12 cellular contexts compared by ENCODE assay signal in the genomic region with DNA sequence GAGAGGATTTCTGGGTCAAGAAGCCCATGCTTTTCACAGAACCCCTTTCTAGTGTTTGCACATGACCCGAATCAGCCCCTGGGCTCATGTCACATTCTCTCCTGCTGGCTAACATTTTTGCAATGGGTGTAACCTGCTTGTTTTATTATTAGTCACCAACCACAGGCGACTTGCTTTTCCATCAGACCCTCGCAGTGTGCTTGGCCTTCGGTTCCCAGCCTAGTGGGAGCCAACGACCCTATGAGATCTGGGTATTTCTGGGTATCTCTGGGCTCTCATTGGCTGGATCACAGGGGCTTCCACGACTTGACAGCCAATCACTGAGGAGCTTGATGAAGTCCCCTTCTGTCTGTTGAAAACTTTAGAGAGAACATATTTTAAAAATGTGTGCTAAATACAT. TPM values are rescaled to one million over a fixed set of nuclear protein-coding genes. Genes with fewer than 3 reads are reported as not detected.
DNase-seq lines count a peak whose midpoint lies in the region; ATAC-seq and TF ChIP-seq lines count a peak whose summit lies in the region.
"Had no signal": no experiment of that assay in that cellular context is flagged by ENCODE, and none has a peak within 500 bp of the region (broad histone marks: within the 10 kb centered on the region; RNA-seq: fewer than 3 reads in every experiment).

No MANE protein-coding gene starts in this region.

- H4K8ac ChIP-seq in IMR-90 (ENCODE audit: low read depth in 2 of 2, low read length in 2 of 2), result peak overlapping the region; percentile 85 to 90

- H4K91ac ChIP-seq in IMR-90 (ENCODE audit: insufficient read depth, low read depth, low read length), result peak overlapping the region; percentile 99

- H3K27me3 ChIP-seq in IMR-90 (ENCODE audit: control insufficient read depth, insufficient read depth, low read length) (no peaks in the 10 kb centered on the region), mammary epithelial cell (ENCODE audit: insufficient read depth, low read length) (no peaks in the 10 kb centered on the region)

- H2BK5ac ChIP-seq in IMR-90 (ENCODE audit: low read depth, low read length, poor library complexity, severe bottlenecking), result peak overlapping the region; percentile 85

- peak overlapping the region; percentile 98 for H3K4ac ChIP-seq in IMR-90 (ENCODE audit: low read depth, low read length)

- no peak for TF ChIP-seq POLR2A in IMR-90 (IDR thresholded peaks at IDR 0.05; ENCODE audit: low read depth, low read length)

- peaks cover 17% of the 10 kb centered on the region for H3K9me1 ChIP-seq in IMR-90 (ENCODE audit: insufficient read depth, low read length)

- no peak overlapping the region for H3K4me3 Mint-ChIP-seq in endothelial cell (ENCODE audit: unreplicated experiment)
- H3K4me3 Mint-ChIP-seq: stimulated activated naive CD8-positive, alpha-beta T cell treated with anti-CD3 and anti-CD28 coated beads, Interleukin-15, amount 100 ng/mL, for 72 hours had no signal

- H2AK9ac ChIP-seq in IMR-90 (replicated peaks; ENCODE audit: low read depth, low read length, poor library complexity), result no peak overlapping the region

- peak overlapping the region; percentile 96; the same call in 1 of the 2 replicates for H3K23ac ChIP-seq in IMR-90 (ENCODE audit: low read depth, low read length)

- no peaks in the 10 kb centered on the region for H3K79me2 ChIP-seq in mammary epithelial cell (ENCODE audit: insufficient read depth, low read length)

- H3K4me3 ChIP-seq in IMR-90 (ENCODE audit: insufficient read depth, low read depth, low read length) (no peak overlapping the region), mammary epithelial cell (replicated peaks in 1 of 3; ENCODE audit: insufficient read depth in 1 of 3, low read depth in 2 of 3, low read length in 3 of 3) (no peak overlapping the region)

- no TSS peak for BruUV-seq in IMR-90 (replicated peaks; lab: Mats Ljungman, UMichigan)
- no TSS peak for BruUV-seq in mammary epithelial cell (replicated peaks; lab: Mats Ljungman, UMichigan)

- H3K36me3 ChIP-seq in IMR-90 (ENCODE audit: control insufficient read depth, insufficient read depth, low read length) (no peaks in the 10 kb centered on the region), mammary epithelial cell (ENCODE audit: insufficient read depth, low read length) (no peaks in the 10 kb centered on the region)

- peak overlapping the region; percentile 87 for H3K27ac ChIP-seq in IMR-90 (ENCODE audit: insufficient read depth, low read length)
- H3K27ac ChIP-seq in mammary epithelial cell (ENCODE audit: insufficient read depth, low read depth, low read length), result peak overlapping the region; percentile 37

- no peak overlapping the region for H3K4me2 ChIP-seq in IMR-90 (ENCODE audit: low read depth, low read length)
- peak overlapping the region; percentile 28 for H3K4me2 ChIP-seq in mammary epithelial cell (ENCODE audit: insufficient read depth, low read depth, low read length)

- TF ChIP-seq CTCF in IMR-90 (conservative IDR thresholded peaks at IDR 0.05; ENCODE audit: low read depth, low read length), result no peak
- TF ChIP-seq CTCF in mammary epithelial cell (conservative IDR thresholded peaks at IDR 0.05 in 1 of 2, IDR thresholded peaks at IDR 0.05 in 1 of 2; ENCODE audit: extremely low read depth in 1 of 2, insufficient read depth in 1 of 2, low read depth in 1 of 2, low read length in 2 of 2), result no peak
- no peak for TF ChIP-seq CTCF in endothelial cell (IDR thresholded peaks at IDR 0.05; ENCODE audit: unreplicated experiment)

- DNase-seq in AG08395 (ENCODE audit: low spot score) (peak; percentile 96), IMR-90 (peak; percentile 91), mammary epithelial cell (peak; percentile 73), myocyte (ENCODE audit: low read depth) (peak; percentile 88), endothelial cell (ENCODE audit: low spot score) (no peak), NK-92 (lab: John Stamatoyannopoulos, UW; ENCODE audit: unreplicated experiment) (no peak), NCI-H774 (lab: John Stamatoyannopoulos, UW) (no peak)
- DNase-seq: activated effector memory CD4-positive, alpha-beta T cell treated with anti-CD3 and anti-CD28 coated beads, Interleukin-2, amount 50 U/mL, for 16 hours; mesendoderm; MV-4-11; stimulated activated naive CD8-positive, alpha-beta T cell treated with anti-CD3 and anti-CD28 coated beads, Interleukin-15, amount 100 ng/mL, for 72 hours had no signal

- H3K79me1 ChIP-seq in IMR-90 (ENCODE audit: low read depth in 1 of 2, low read length in 2 of 2), result no peaks in the 10 kb centered on the region

- H3K4me1 ChIP-seq in IMR-90 (ENCODE audit: control insufficient read depth, insufficient read depth, low read length) (peaks cover 26% of the 10 kb centered on the region), mammary epithelial cell (ENCODE audit: insufficient read depth, low read length) (peaks cover 44% of the 10 kb centered on the region)

- peak overlapping the region; percentile 98 for H2BK120ac ChIP-seq in IMR-90 (ENCODE audit: low read depth, low read length)

- H3K36me3 Mint-ChIP-seq in endothelial cell (ENCODE audit: low read depth, unreplicated experiment), result no peaks in the 10 kb centered on the region

- H3K9me3 ChIP-seq in IMR-90 (ENCODE audit: control insufficient read depth, insufficient read depth, low read length) (0 out of 2 replicates have a peak, but pooled peaks cover 3% of the 10 kb centered on the region), mammary epithelial cell (replicated peaks; ENCODE audit: insufficient read depth, low read length) (peaks cover 7% of the 10 kb centered on the region)

- peak overlapping the region; percentile 42; the same call in 1 of the 2 replicates for H4K5ac ChIP-seq in IMR-90 (ENCODE audit: low read depth, low read length)

- CTCF ChIA-PET in IMR-90 (lab: Yijun Ruan, JAX), result interaction anchor here (1.0 kb wide), 1 partner anchor 44 kb away, joined by 3 read pairs; no protein-coding TSS in a partner anchor
- CTCF ChIA-PET in mammary epithelial cell (lab: Charles Lee; ENCODE audit: low non-redundant PET), result no interaction called here

- no peak for TF ChIP-seq RAD21 in IMR-90 (IDR thresholded peaks at IDR 0.05; ENCODE audit: low read length)

- H4K20me1 ChIP-seq in IMR-90 (ENCODE audit: insufficient read depth, low read length) (no peaks in the 10 kb centered on the region), mammary epithelial cell (ENCODE audit: insufficient read depth, low read length) (no peaks in the 10 kb centered on the region)

- H3K56ac ChIP-seq in IMR-90 (ENCODE audit: extremely low read depth, insufficient read depth, low read length), result peak overlapping the region; percentile 80; the same call in 1 of the 2 replicates

- H2BK20ac ChIP-seq in IMR-90 (ENCODE audit: low read depth, low read length), result peak overlapping the region; percentile 99

- H3K14ac ChIP-seq in IMR-90 (replicated peaks; ENCODE audit: low read depth, low read length), result peak overlapping the region; percentile 83

- H3K4me1 Mint-ChIP-seq in endothelial cell (ENCODE audit: unreplicated experiment), result peaks cover 19% of the 10 kb centered on the region

- peak; percentile 69 for ATAC-seq in IMR-90 (ENCODE audit: low read depth)
- no peak for ATAC-seq in HG03108 (IDR thresholded peaks at IDR 0.05; ENCODE audit: unreplicated experiment)
- ATAC-seq: stimulated activated naive CD8-positive, alpha-beta T cell treated with anti-CD3 and anti-CD28 coated beads, Interleukin-15, amount 100 ng/mL, for 72 hours had no signal

- H3K9me3 Mint-ChIP-seq in endothelial cell (ENCODE audit: unreplicated experiment), result no peaks in the 10 kb centered on the region

- intact Hi-C loops in IMR-90 (cut with micrococcal nuclease) (no loop called here), mammary epithelial cell (cut with micrococcal nuclease) (no loop called here)

- WGBS in IMR-90 (ENCODE audit: extremely low coverage in 2 of 2, insufficient read length in 1 of 2), 2 experiments, result no CpG with 5 or more reads among the region's 6 CpGs
- WGBS in mammary epithelial cell (ENCODE audit: low coverage, missing lambda C conversion rate), result 44% methylated on average over 5 of the region's 6 CpGs

- no peak overlapping the region for H3K9ac ChIP-seq in IMR-90 (ENCODE audit: low read depth, low read length)
- H3K9ac ChIP-seq in mammary epithelial cell (ENCODE audit: insufficient read depth, low read length), result no peak overlapping the region

- H3K27ac Mint-ChIP-seq in endothelial cell (ENCODE audit: unreplicated experiment), result no peak overlapping the region
- H3K27ac Mint-ChIP-seq: stimulated activated naive CD8-positive, alpha-beta T cell treated with anti-CD3 and anti-CD28 coated beads, Interleukin-15, amount 100 ng/mL, for 72 hours had no signal

- H2AFZ ChIP-seq in IMR-90 (replicated peaks; ENCODE audit: low read length, poor library complexity), result peak overlapping the region; percentile 37
- H2AFZ ChIP-seq in mammary epithelial cell (ENCODE audit: low read depth, low read length), result no peak overlapping the region

- dilution Hi-C loops in IMR-90 (cut with HindIII; ENCODE audit: low sequenced_read_pairs, unreplicated experiment) (no loop called here), mammary epithelial cell (cut with HindIII; ENCODE audit: low sequenced_read_pairs) (no loop called here)

- in situ Hi-C loops in IMR-90 (cut with MboI; ENCODE audit: low sequenced_read_pairs) (no loop called here), mammary epithelial cell (cut with MboI; ENCODE audit: low sequenced_read_pairs in 2 of 2) (no loop called here)

- peak overlapping the region; percentile 40; the same call in 1 of the 2 replicates for H2AK5ac ChIP-seq in IMR-90 (ENCODE audit: low read depth, low read length)

- peaks cover 20% of the 10 kb centered on the region for H3K27me3 Mint-ChIP-seq in endothelial cell (ENCODE audit: unreplicated experiment)

- POLR2A ChIA-PET in IMR-90 (lab: Charles Lee; ENCODE audit: unreplicated experiment), result no interaction called here

- H3K18ac ChIP-seq in IMR-90 (ENCODE audit: low read depth, low read length), result peak overlapping the region; percentile 91

- H2BK15ac ChIP-seq in IMR-90 (ENCODE audit: low read depth, low read length), result peak overlapping the region; percentile 98; the same call in 2 of the 3 replicates

RNA-seq across cellular contexts. Expression of a gene that starts 11.0 kb away (rescaled TPM):
- total RNA-seq in IMR-90 (2012; rRNA removed) (10.8 and 11.8 TPM in 2 replicates), mammary epithelial cell (1 to 10 TPM in 1 of 2 donors, not detected in 1; 2.2 TPM), myocyte (0.91 and 2.4 TPM in 2 replicates), endothelial cell (ENCODE audit: unreplicated experiment) (10.5 TPM)
- polyA plus RNA-seq in IMR-90 (2012; rRNA removed) (60.8 and 66.9 TPM in 2 replicates), mammary epithelial cell (0.03 TPM)
- polyA plus RNA-seq in IMR-90 (2012; cell fraction: cytosol; rRNA removed), result 38.9 and 94.5 TPM in 2 replicates
- 27.1 and 60.4 TPM in 2 replicates for polyA plus RNA-seq in IMR-90 (2012; cell fraction: nucleus; rRNA removed; ENCODE audit: low replicate concordance)
- not detected for polyA minus RNA-seq in mammary epithelial cell
- polyA plus RNA-seq in myocyte (2012), result 0.43 TPM

RNA-seq across cellular contexts. Expression of a gene that starts 57.8 kb away (rescaled TPM):
- total RNA-seq in IMR-90 (2012; rRNA removed) (6.1 and 9.1 TPM in 2 replicates), mammary epithelial cell (10 to 100 TPM; 17.2 to 17.7 TPM), myocyte (12.6 and 15.1 TPM in 2 replicates), endothelial cell (ENCODE audit: unreplicated experiment) (14.8 TPM)
- polyA plus RNA-seq in IMR-90 (2012; rRNA removed) (10.8 and 11.4 TPM in 2 replicates), mammary epithelial cell (8.5 TPM)
- polyA plus RNA-seq in IMR-90 (2012; cell fraction: cytosol; rRNA removed), result 7.6 and 13.4 TPM in 2 replicates
- 8.5 and 13.0 TPM in 2 replicates for polyA plus RNA-seq in IMR-90 (2012; cell fraction: nucleus; rRNA removed; ENCODE audit: low replicate concordance)
- polyA minus RNA-seq in mammary epithelial cell, result 7.9 TPM
- 20.9 TPM for polyA plus RNA-seq in myocyte (2012)

Comparison
In these comparisons a context has a peak if more than half of its experiments do, and no peak if none do; other contexts are left out.
1. DNase-seq: peak in AG08395 (single experiment), IMR-90 (single experiment), mammary epithelial cell (single experiment) and myocyte (single experiment); none in endothelial cell (single experiment), NK-92 (single experiment) and NCI-H774 (single experiment).